ENCODE assay signal across 15 cellular contexts in genomic region chr9:137022620-137023008, GRCh38. TPM values are rescaled to one million over a fixed set of nuclear protein-coding genes. Genes with fewer than 3 reads are reported as not detected.
DNase-seq lines count a peak whose midpoint lies in the region; ATAC-seq, FAIRE-seq and TF ChIP-seq lines count a peak whose summit lies in the region.
"Had no signal": no experiment of that assay in that cellular context is flagged by ENCODE, and none has a peak within 500 bp of the region (broad histone marks: within the 10 kb centered on the region; RNA-seq: fewer than 3 reads in every experiment).

No MANE protein-coding gene starts in this region.

- DNase-seq in LNCaP clone FGC (ENCODE audit: low read depth) (no peak), H1 (ENCODE audit: low read depth in 1 of 2, low spot score in 2 of 2) (no peak), substantia nigra (lab: John Stamatoyannopoulos, UW) (peak in 6 of 49 donors; percentile 34 to 59 (median 55)), NCI-H345 treated with DMSO at 0.1 percent for 48 hours (lab: John Stamatoyannopoulos, UW; ENCODE audit: unreplicated experiment) (no peak), globus pallidus (ENCODE audit: low spot score) (no peak)
- DNase-seq: NCI-H510A had no signal

- H3K23me2 ChIP-seq in H1 (ENCODE audit: low read depth, low read length), result no peaks in the 10 kb centered on the region; the same call in 1 of the 2 replicates

- peak overlapping the region; percentile 61; the same call in 1 of the 2 replicates for H2BK15ac ChIP-seq in H1 (ENCODE audit: low read length)

- no peaks in the 10 kb centered on the region for H3K36me3 ChIP-seq in H1 (ENCODE audit: control insufficient read depth in 2 of 4, insufficient read depth in 4 of 4, low read length in 3 of 4)

- H4K20me1 ChIP-seq in H1 (replicated peaks in 1 of 2; ENCODE audit: control insufficient read depth in 1 of 2, insufficient read depth in 2 of 2, low read length in 2 of 2), result peaks cover 0 to 8% of the 10 kb centered on the region in 2 experiments

- H4K91ac ChIP-seq in H1 (replicated peaks; ENCODE audit: insufficient read length, low read length), result no peak overlapping the region

- no peaks in the 10 kb centered on the region for H3K79me2 ChIP-seq in H1 (ENCODE audit: control insufficient read depth in 1 of 2, insufficient read depth in 2 of 2, low read length in 2 of 2)

- no peak overlapping the region for H3K14ac ChIP-seq in H1 (ENCODE audit: insufficient read length)

- TF ChIP-seq CTCF in LNCaP clone FGC (IDR thresholded peaks at IDR 0.05; ENCODE audit: control insufficient read depth, extremely low read depth, insufficient read depth) (no peak), H1 (IDR thresholded peaks at IDR 0.05; ENCODE audit: control extremely low read depth in 1 of 3, insufficient read depth in 1 of 3, low read depth in 1 of 3, low read length in 3 of 3) (no peak)

- H3K18ac ChIP-seq in H1 (ENCODE audit: extremely low read depth, low read length), result peak overlapping the region; percentile 48; the same call in 1 of the 2 replicates

- no peak overlapping the region for H4K8ac ChIP-seq in H1 (ENCODE audit: extremely low read depth, insufficient read depth, low read length)

- 94% methylated on average over 11 of the region's 23 CpGs; no CpG with 5 or more reads in 1 of the 2 experiments for WGBS in H1 (ENCODE audit: extremely low coverage in 1 of 2, insufficient coverage in 1 of 2, insufficient read length in 1 of 2, insufficient replicate concordance in 2 of 2, low coverage in 1 of 2, low lambda C conversion rate in 2 of 2, missing lambda C conversion rate in 1 of 2), 2 experiments

- H3K4me2 ChIP-seq in H1 (ENCODE audit: insufficient read depth in 1 of 2, low read depth in 2 of 2, low read length in 2 of 2), result no peak overlapping the region
- H3K4me2 ChIP-seq: KMS-11 had no signal

- no peak overlapping the region for H3K23ac ChIP-seq in H1 (ENCODE audit: insufficient read length)

- H3K79me1 ChIP-seq in H1 (ENCODE audit: low read depth, low read length), result no peaks in the 10 kb centered on the region

- no peak overlapping the region for H3K4ac ChIP-seq in H1 (replicated peaks; ENCODE audit: insufficient read length, low read depth, low read length)

- peaks cover 1 to 14% (median 10%) of the 10 kb centered on the region in 4 experiments; a peak in 6 of 7 replicates for H3K27me3 ChIP-seq in H1 (replicated peaks in 1 of 4; ENCODE audit: control insufficient read depth in 3 of 4, extremely low read depth in 1 of 4, insufficient read depth in 3 of 4, low read length in 3 of 4)
- H3K27me3 ChIP-seq: body of pancreas, heart right ventricle, vagina had no signal

- TF ChIP-seq EP300 in H1 (IDR thresholded peaks at IDR 0.05; ENCODE audit: borderline replicate concordance in 1 of 2, low read depth in 2 of 2, low read length in 2 of 2), result no peak

- H3K56ac ChIP-seq in H1 (replicated peaks; ENCODE audit: insufficient read length, low read depth, low read length), result no peak overlapping the region

- H3K27ac ChIP-seq in H1 (ENCODE audit: low read depth, low read length) (no peak overlapping the region), substantia nigra (ENCODE audit: low read depth, low read length, poor library complexity, severe bottlenecking) (peak overlapping the region; percentile 100)
- H3K27ac ChIP-seq: body of pancreas, heart right ventricle, KMS-11, psoas muscle, vagina had no signal

- H2AFZ ChIP-seq in H1 (ENCODE audit: low read length), result no peak overlapping the region

- 0 out of 2 replicates have a peak overlapping the region, but pooled peaks have one; percentile 60 for H2BK12ac ChIP-seq in H1 (ENCODE audit: low read depth, low read length)

- H3K4me1 ChIP-seq in H1 (replicated peaks in 1 of 4; ENCODE audit: control insufficient read depth in 3 of 4, insufficient read depth in 4 of 4, low read length in 3 of 4), result peaks cover 0 to 9% (median 7%) of the 10 kb centered on the region in 4 experiments; a peak in 5 of 7 replicates

- H2AK5ac ChIP-seq in H1 (ENCODE audit: low read depth, low read length), result no peak overlapping the region

- no peak for FAIRE-seq in H1 (lab: Jason Lieb, UNC)

- peak overlapping the region; percentile 61; the same call in 1 of the 2 replicates for H2BK5ac ChIP-seq in H1 (ENCODE audit: low read depth, low read length)

- POLR2A ChIA-PET in H1 (lab: Charles Lee; ENCODE audit: partially characterized antibody), result interaction anchor here (0.9 to 1.1 kb wide), 2 partner anchors 30 to 222 kb away, joined by 4 read pairs; no protein-coding TSS in a partner anchor

- ATAC-seq in HG03469 (IDR thresholded peaks at IDR 0.05; ENCODE audit: unreplicated experiment), result no peak
- ATAC-seq: body of pancreas had no signal

- no peak overlapping the region for H4K5ac ChIP-seq in H1 (ENCODE audit: insufficient read length, low read depth, low read length)

- no peak for TF ChIP-seq POLR2A in H1 (IDR thresholded peaks at IDR 0.05; ENCODE audit: control extremely low read depth in 1 of 2, low read depth in 2 of 2, low read length in 2 of 2)

- no peak overlapping the region for H2BK20ac ChIP-seq in H1 (ENCODE audit: low read length)

- CTCF ChIA-PET in H1 (lab: Charles Lee; ENCODE audit: partially characterized antibody), result interaction anchor here (0.6 to 7.2 kb wide), 13 partner anchors 8 to 235 kb away, joined by 3 to 54 read pairs (median 4); partner anchors contain the start of genes ABCA2, FUT7, LCNL1 and PAXX

- no peak overlapping the region for H2BK120ac ChIP-seq in H1 (replicated peaks; ENCODE audit: low read depth, low read length)

- no peak overlapping the region for H3K9ac ChIP-seq in H1 (replicated peaks in 1 of 4; ENCODE audit: extremely low read depth in 1 of 4, low read depth in 3 of 4, low read length in 3 of 4)
- H3K9ac ChIP-seq: KMS-11 had no signal

- TF ChIP-seq RAD21 in H1 (IDR thresholded peaks at IDR 0.05 in 1 of 2, conservative IDR thresholded peaks at IDR 0.05 in 1 of 2; ENCODE audit: low read depth in 2 of 2, low read length in 2 of 2), result no peak

- H3K4me3 ChIP-seq in LNCaP clone FGC (ENCODE audit: low read depth, low read length) (peak overlapping the region; percentile 15; the same call in 1 of the 2 replicates), H1 (ENCODE audit: extremely low read depth in 1 of 4, insufficient read depth in 2 of 4, low read depth in 3 of 4, low read length in 4 of 4) (no peak overlapping the region)
- H3K4me3 ChIP-seq: body of pancreas, heart right ventricle, psoas muscle, vagina had no signal

- H3K9me3 ChIP-seq in H1 (ENCODE audit: insufficient read depth in 2 of 2, low read depth in 1 of 2, low read length in 1 of 2), result no peaks in the 10 kb centered on the region
- H3K9me3 ChIP-seq: body of pancreas, heart right ventricle, psoas muscle, vagina had no signal

RNA-seq across cellular contexts. Expression of gene ABCA2, which starts 5.4 kb away (rescaled TPM):
- 12.5 and 15.2 TPM in 2 replicates for total RNA-seq in H1 (2021; fragmentation: NEBNext Ultra II Directional; extraction: Animal tissue kit (Norgen Biotek cat#: 25700))
- polyA plus RNA-seq in H1 (2011; rRNA removed), result 14.3 and 21.9 TPM in 2 replicates
- 14.6 TPM for polyA plus RNA-seq in H1 (2011; cell fraction: cytosol; rRNA removed)
- 99.2 TPM for polyA plus RNA-seq in H1 (2011; cell fraction: nucleus; rRNA removed)
- 8.5 to 19.3 TPM (median 15.7 TPM) in 4 replicates for polyA plus RNA-seq in H1 (2012, experiment 1 of 2)
- 6.9 TPM for polyA plus RNA-seq in H1 (2012, experiment 2 of 2)
- polyA plus RNA-seq in H1 (2013, experiment 1 of 2), result 18.5 TPM
- polyA plus RNA-seq in H1 (2013, experiment 2 of 2), result 14.9 TPM
- 11.5 and 13.8 TPM in 2 replicates for polyA minus RNA-seq in H1 (2011; rRNA and poly(A)+ RNA removed)
- polyA minus RNA-seq in H1 (2011; cell fraction: cytosol; rRNA and poly(A)+ RNA removed), result 15.5 TPM
- polyA minus RNA-seq in H1 (2011; cell fraction: nucleus; rRNA and poly(A)+ RNA removed), result 17.1 TPM

RNA-seq across cellular contexts. Expression of gene FUT7, which starts 9.3 kb away (rescaled TPM):
- total RNA-seq in H1 (2021; fragmentation: NEBNext Ultra II Directional; extraction: Animal tissue kit (Norgen Biotek cat#: 25700)), result not detected in 2 replicates
- polyA plus RNA-seq in H1 (2011; rRNA removed), result not detected in 2 replicates
- not detected for polyA plus RNA-seq in H1 (2011; cell fraction: cytosol; rRNA removed)
- not detected for polyA plus RNA-seq in H1 (2011; cell fraction: nucleus; rRNA removed)
- not detected in 4 replicates for polyA plus RNA-seq in H1 (2012, experiment 1 of 2)
- polyA plus RNA-seq in H1 (2012, experiment 2 of 2), result not detected
- polyA plus RNA-seq in H1 (2013, experiment 1 of 2), result 0.02 TPM
- polyA plus RNA-seq in H1 (2013, experiment 2 of 2), result not detected
- not detected in 2 replicates for polyA minus RNA-seq in H1 (2011; rRNA and poly(A)+ RNA removed)
- polyA minus RNA-seq in H1 (2011; cell fraction: cytosol; rRNA and poly(A)+ RNA removed), result not detected
- polyA minus RNA-seq in H1 (2011; cell fraction: nucleus; rRNA and poly(A)+ RNA removed), result not detected
- total RNA-seq: body of pancreas, chondrocyte, fibroblast of villous mesenchyme, HT1080, vagina had no signal

RNA-seq across cellular contexts. Expression of gene NPDC1, which starts 23.4 kb away (rescaled TPM):
- total RNA-seq in H1 (2021; fragmentation: NEBNext Ultra II Directional; extraction: Animal tissue kit (Norgen Biotek cat#: 25700)), result 41.9 and 44.1 TPM in 2 replicates
- 26.2 and 43.6 TPM in 2 replicates for polyA plus RNA-seq in H1 (2011; rRNA removed)
- 27.6 TPM for polyA plus RNA-seq in H1 (2011; cell fraction: cytosol; rRNA removed)
- 132 TPM for polyA plus RNA-seq in H1 (2011; cell fraction: nucleus; rRNA removed)
- polyA plus RNA-seq in H1 (2012, experiment 1 of 2), result 25.4 to 45.6 TPM (median 37.8 TPM) in 4 replicates
- polyA plus RNA-seq in H1 (2012, experiment 2 of 2), result 18.6 TPM
- 51.1 TPM for polyA plus RNA-seq in H1 (2013, experiment 1 of 2)
- 54.9 TPM for polyA plus RNA-seq in H1 (2013, experiment 2 of 2)
- 2.2 and 2.4 TPM in 2 replicates for polyA minus RNA-seq in H1 (2011; rRNA and poly(A)+ RNA removed)
- 17.6 TPM for polyA minus RNA-seq in H1 (2011; cell fraction: cytosol; rRNA and poly(A)+ RNA removed)
- 14.1 TPM for polyA minus RNA-seq in H1 (2011; cell fraction: nucleus; rRNA and poly(A)+ RNA removed)

RNA-seq across cellular contexts. Expression of gene CLIC3, which starts 26.2 kb away (rescaled TPM):
- not detected in 2 replicates for total RNA-seq in H1 (2021; fragmentation: NEBNext Ultra II Directional; extraction: Animal tissue kit (Norgen Biotek cat#: 25700))
- 0.12 and 0.33 TPM in 2 replicates for polyA plus RNA-seq in H1 (2011; rRNA removed)
- 0.18 TPM for polyA plus RNA-seq in H1 (2011; cell fraction: cytosol; rRNA removed)
- polyA plus RNA-seq in H1 (2011; cell fraction: nucleus; rRNA removed), result 0.17 TPM
- not detected in 4 replicates for polyA plus RNA-seq in H1 (2012, experiment 1 of 2)
- 0.26 TPM for polyA plus RNA-seq in H1 (2012, experiment 2 of 2)
- polyA plus RNA-seq in H1 (2013, experiment 1 of 2), result 0.20 TPM
- 0.29 TPM for polyA plus RNA-seq in H1 (2013, experiment 2 of 2)
- not detected in 2 replicates for polyA minus RNA-seq in H1 (2011; rRNA and poly(A)+ RNA removed)
- polyA minus RNA-seq in H1 (2011; cell fraction: cytosol; rRNA and poly(A)+ RNA removed), result not detected
- 1.2 TPM for polyA minus RNA-seq in H1 (2011; cell fraction: nucleus; rRNA and poly(A)+ RNA removed)

RNA-seq across cellular contexts. Expression of gene PAXX, which starts 30.4 kb away (rescaled TPM):
- total RNA-seq in H1 (2021; fragmentation: NEBNext Ultra II Directional; extraction: Animal tissue kit (Norgen Biotek cat#: 25700)), result 40.8 and 43.4 TPM in 2 replicates
- polyA plus RNA-seq in H1 (2011; rRNA removed), result 45.9 and 56.8 TPM in 2 replicates
- polyA plus RNA-seq in H1 (2011; cell fraction: cytosol; rRNA removed), result 44.8 TPM
- polyA plus RNA-seq in H1 (2011; cell fraction: nucleus; rRNA removed), result 87.4 TPM
- polyA plus RNA-seq in H1 (2012, experiment 1 of 2), result 16.8 to 35.4 TPM (median 32.7 TPM) in 4 replicates
- 35.7 TPM for polyA plus RNA-seq in H1 (2012, experiment 2 of 2)
- polyA plus RNA-seq in H1 (2013, experiment 1 of 2), result 42.4 TPM
- polyA plus RNA-seq in H1 (2013, experiment 2 of 2), result 42.4 TPM
- polyA minus RNA-seq in H1 (2011; rRNA and poly(A)+ RNA removed), result 1.9 and 2.3 TPM in 2 replicates
- polyA minus RNA-seq in H1 (2011; cell fraction: cytosol; rRNA and poly(A)+ RNA removed), result 9.8 TPM
- 24.2 TPM for polyA minus RNA-seq in H1 (2011; cell fraction: nucleus; rRNA and poly(A)+ RNA removed)
